Comparison of ENCODE assay signal across 2 cellular contexts in genomic region chr19:50791594-50792245, GRCh38.
TF ChIP-seq lines count a peak whose summit lies in the region.

No MANE protein-coding gene starts in this region.

TF ChIP-seq in HepG2, 621 proteins besides CTCF, POLR2A, EP300 and RAD21 (continues in another document):
- TF ChIP-seq CBX2 (IDR thresholded peaks at IDR 0.05; ENCODE audit: low read depth, low read length) (no peak), CBX2 (CRISPR knock-in tag; IDR thresholded peaks at IDR 0.05; ENCODE audit: low read depth) (no peak), ZNF703 (CRISPR knock-in tag; IDR thresholded peaks at IDR 0.05; ENCODE audit: borderline replicate concordance) (no peak), CHD4 (IDR thresholded peaks at IDR 0.05; ENCODE audit: borderline replicate concordance, low read length) (no peak), STAG1 (CRISPR knock-in tag; IDR thresholded peaks at IDR 0.05) (no peak), ZNF557 (CRISPR knock-in tag; IDR thresholded peaks at IDR 0.05) (no peak), PHB2 (IDR thresholded peaks at IDR 0.05; ENCODE audit: partially characterized antibody) (no peak), SP1 (IDR thresholded peaks at IDR 0.05) (no peak), SP1 (CRISPR knock-in tag; IDR thresholded peaks at IDR 0.05) (no peak), ARID5B (CRISPR knock-in tag; IDR thresholded peaks at IDR 0.05) (0 out of 2 replicates have a peak, but pooled peaks have one; percentile 18), MYC (CRISPR knock-in tag; IDR thresholded peaks at IDR 0.05; ENCODE audit: borderline replicate concordance) (no peak), ZNF879 (CRISPR knock-in tag; IDR thresholded peaks at IDR 0.05) (no peak), ARID4A (CRISPR knock-in tag; IDR thresholded peaks at IDR 0.05; ENCODE audit: borderline replicate concordance) (0 out of 2 replicates have a peak, but pooled peaks have one; percentile 17), ETV5 (CRISPR knock-in tag; IDR thresholded peaks at IDR 0.05; ENCODE audit: borderline replicate concordance) (no peak), HNF4G (IDR thresholded peaks at IDR 0.05; ENCODE audit: borderline replicate concordance, low read depth, low read length) (peak; percentile 79), HNF4G (CRISPR knock-in tag; IDR thresholded peaks at IDR 0.05; ENCODE audit: borderline replicate concordance, low read depth) (peak; percentile 70; the same call in 1 of the 2 replicates), ZNF432 (CRISPR knock-in tag; IDR thresholded peaks at IDR 0.05; ENCODE audit: borderline replicate concordance) (no peak), TEAD2 (CRISPR knock-in tag; IDR thresholded peaks at IDR 0.05) (no peak), SAFB2 (CRISPR knock-in tag; IDR thresholded peaks at IDR 0.05; ENCODE audit: borderline replicate concordance, low read depth) (no peak), ARNTL (CRISPR knock-in tag; IDR thresholded peaks at IDR 0.05) (no peak), MEIS1 (CRISPR knock-in tag; IDR thresholded peaks at IDR 0.05; ENCODE audit: borderline replicate concordance) (no peak), ZMYM2 (CRISPR knock-in tag; IDR thresholded peaks at IDR 0.05) (no peak), SMARCC2 (IDR thresholded peaks at IDR 0.05) (no peak), NR2C2 (CRISPR knock-in tag; IDR thresholded peaks at IDR 0.05; ENCODE audit: borderline replicate concordance) (peak; percentile 31; the same call in 1 of the 2 replicates), IKZF1 (IDR thresholded peaks at IDR 0.05) (no peak), ZNF362 (CRISPR knock-in tag; IDR thresholded peaks at IDR 0.05; ENCODE audit: borderline replicate concordance) (no peak)

TF ChIP-seq in GM12878, 131 proteins besides CTCF, POLR2A, EP300 and RAD21:
- TF ChIP-seq GABPA (IDR thresholded peaks at IDR 0.05; ENCODE audit: low read depth) (no peak), E2F4 (IDR thresholded peaks at IDR 0.05; ENCODE audit: low read depth, low read length) (no peak), CBFB (IDR thresholded peaks at IDR 0.05; ENCODE audit: low read depth) (no peak), HDAC2 (IDR thresholded peaks at IDR 0.05) (no peak), RB1 (IDR thresholded peaks at IDR 0.05; ENCODE audit: borderline replicate concordance) (no peak), NR2C1 (IDR thresholded peaks at IDR 0.05) (no peak), ZNF207 (IDR thresholded peaks at IDR 0.05; ENCODE audit: borderline replicate concordance) (no peak), BCLAF1 (IDR thresholded peaks at IDR 0.05) (no peak), BACH1 (IDR thresholded peaks at IDR 0.05; ENCODE audit: borderline replicate concordance) (no peak), SMAD1 (IDR thresholded peaks at IDR 0.05; ENCODE audit: low read depth, partially characterized antibody) (no peak), HDAC6 (IDR thresholded peaks at IDR 0.05; ENCODE audit: unreplicated experiment) (no peak), SP1 (IDR thresholded peaks at IDR 0.05; ENCODE audit: low read depth, low read length) (no peak), STAT1 (conservative IDR thresholded peaks at IDR 0.05) (no peak), CREB1 (IDR thresholded peaks at IDR 0.05; ENCODE audit: low read depth) (no peak), SPI1 (IDR thresholded peaks at IDR 0.05; ENCODE audit: borderline replicate concordance, insufficient read depth, low read depth, low read length) (no peak), CHD2 (IDR thresholded peaks at IDR 0.05; ENCODE audit: borderline replicate concordance, low read depth, low read length) (no peak), CEBPZ (IDR thresholded peaks at IDR 0.05; ENCODE audit: low read depth, low read length) (no peak)
- TF ChIP-seq, protein P1, sequence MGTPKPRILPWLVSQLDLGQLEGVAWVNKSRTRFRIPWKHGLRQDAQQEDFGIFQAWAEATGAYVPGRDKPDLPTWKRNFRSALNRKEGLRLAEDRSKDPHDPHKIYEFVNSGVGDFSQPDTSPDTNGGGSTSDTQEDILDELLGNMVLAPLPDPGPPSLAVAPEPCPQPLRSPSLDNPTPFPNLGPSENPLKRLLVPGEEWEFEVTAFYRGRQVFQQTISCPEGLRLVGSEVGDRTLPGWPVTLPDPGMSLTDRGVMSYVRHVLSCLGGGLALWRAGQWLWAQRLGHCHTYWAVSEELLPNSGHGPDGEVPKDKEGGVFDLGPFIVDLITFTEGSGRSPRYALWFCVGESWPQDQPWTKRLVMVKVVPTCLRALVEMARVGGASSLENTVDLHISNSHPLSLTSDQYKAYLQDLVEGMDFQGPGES (IDR thresholded peaks at IDR 0.05): no peak
